8 cellular contexts compared by ENCODE assay signal in the genomic region with DNA sequence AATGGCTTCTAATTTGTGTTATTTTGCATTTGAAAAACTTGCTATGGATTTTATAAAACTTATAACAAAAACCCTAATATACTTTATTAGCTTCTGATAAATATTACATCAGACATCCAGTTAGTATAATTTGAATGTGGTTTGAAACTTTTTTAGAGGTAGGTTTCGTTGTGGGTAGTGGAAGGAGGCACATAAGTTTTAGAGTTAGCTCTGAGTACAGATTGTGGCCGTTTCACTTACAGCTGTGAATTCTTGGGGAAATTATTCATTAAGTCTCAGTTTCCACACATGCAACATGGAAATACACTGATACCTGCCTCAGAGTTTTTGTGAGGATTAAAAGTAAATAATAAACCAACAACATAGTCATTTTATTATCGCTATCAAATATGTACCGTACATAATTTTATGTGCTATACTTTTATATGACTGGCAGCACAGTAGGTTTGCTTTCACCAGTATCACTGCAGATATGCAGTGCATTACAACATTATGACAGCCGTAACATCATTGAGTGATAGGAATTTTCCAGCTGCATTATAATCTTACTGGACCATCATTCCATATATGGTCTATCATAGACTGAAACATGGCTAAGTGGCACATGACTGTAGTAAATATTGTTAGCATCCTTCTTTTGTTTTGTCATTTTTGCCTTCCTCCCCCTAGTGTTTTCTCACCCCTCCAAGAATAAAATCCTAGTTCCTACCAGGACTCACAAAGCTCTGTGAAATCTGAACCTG.
DNase-seq lines count a peak whose midpoint lies in the region; ATAC-seq and TF ChIP-seq lines count a peak whose summit lies in the region.
"Had no signal": no experiment of that assay in that cellular context is flagged by ENCODE, and none has a peak within 500 bp of the region (broad histone marks: within the 10 kb centered on the region; RNA-seq: fewer than 3 reads in every experiment).

No MANE protein-coding gene starts in this region.

- H3K36me3 Mint-ChIP-seq in natural killer cell, result no peaks in the 10 kb centered on the region

- intact Hi-C loops in natural killer cell (cut with micrococcal nuclease), result no loop called here
- intact Hi-C loops in stomach (cut with DNase I; ENCODE audit: low total_unique reads), result no loop called here

- WGBS in stomach, 5 donors, result 86 to 89% (median 88%) methylated on average over 5 of the region's 5 CpGs

- H3K36me3 ChIP-seq in SJCRH30, result peaks cover 8% of the 10 kb centered on the region
- peaks cover 0 to 6% (median 0%) of the 10 kb centered on the region in 4 donors for H3K36me3 ChIP-seq in stomach

- H3K4me3 Mint-ChIP-seq in natural killer cell, result peak overlapping the region; percentile 76
- H3K4me3 Mint-ChIP-seq: activated T-cell treated with anti-CD3 and anti-CD28 coated beads, Interleukin-2, amount 50 U/mL, for 4 hours had no signal

- no peak for TF ChIP-seq POLR2A in stomach (IDR thresholded peaks at IDR 0.05)

- no peaks in the 10 kb centered on the region for H3K27me3 Mint-ChIP-seq in natural killer cell (ENCODE audit: low read depth in 2 of 2)

- H3K4me3 ChIP-seq in SJCRH30 (no peak overlapping the region), stomach (no peak overlapping the region)

- DNase-seq in natural killer cell (no peak), SJCRH30 (no peak), SHP77 treated with DMSO at 0.1 percent for 48 hours (lab: John Stamatoyannopoulos, UW) (no peak), stomach (no peak)
- DNase-seq: activated T-cell treated with anti-CD3 and anti-CD28 coated beads, Interleukin-2, amount 50 U/mL, for 4 hours had no signal

- H3K27ac Mint-ChIP-seq in natural killer cell, result peak overlapping the region in 1 of 2 donors; percentile 58

- TF ChIP-seq EP300 in stomach (IDR thresholded peaks at IDR 0.05), result no peak

- no peak overlapping the region for H3K27ac ChIP-seq in SJCRH30
- H3K27ac ChIP-seq in stomach, result peak overlapping the region in 2 of 5 donors; percentile 19 to 60

- no peaks in the 10 kb centered on the region for H3K9me3 Mint-ChIP-seq in natural killer cell
- H3K9me3 Mint-ChIP-seq: activated T-cell treated with anti-CD3 and anti-CD28 coated beads, Interleukin-2, amount 50 U/mL, for 4 hours had no signal

- H3K4me1 Mint-ChIP-seq in natural killer cell, result peaks cover 29 to 42% of the 10 kb centered on the region in 2 donors

- TF ChIP-seq CTCF in natural killer cell (IDR thresholded peaks at IDR 0.05) (no peak), stomach (IDR thresholded peaks at IDR 0.05) (no peak)

- H3K27me3 ChIP-seq in SJCRH30 (no peaks in the 10 kb centered on the region), stomach (no peaks in the 10 kb centered on the region)

- H3K9me3 ChIP-seq in SJCRH30 (replicated peaks) (no peaks in the 10 kb centered on the region), stomach (no peaks in the 10 kb centered on the region)

- ATAC-seq in GM18907 (IDR thresholded peaks at IDR 0.05; ENCODE audit: unreplicated experiment) (peak; percentile 81), GM21786 (IDR thresholded peaks at IDR 0.05; ENCODE audit: unreplicated experiment) (peak; percentile 67), HG03521 (IDR thresholded peaks at IDR 0.05; ENCODE audit: unreplicated experiment) (peak; percentile 71), natural killer cell (no peak)

- H3K4me1 ChIP-seq in SJCRH30 (no peaks in the 10 kb centered on the region), stomach (peaks cover 6 to 55% (median 21%) of the 10 kb centered on the region in 4 donors)

Comparison
In these comparisons a context has a peak if more than half of its experiments do, and no peak if none do; other contexts are left out.
1. ATAC-seq: peak in GM18907 (single experiment), GM21786 (single experiment) and HG03521 (single experiment); none in natural killer cell (0 of 3).